25 cellular contexts compared by ENCODE assay signal in genomic region chr3:33196538-33196937, GRCh38. TPM values are rescaled to one million over a fixed set of nuclear protein-coding genes. Genes with fewer than 3 reads are reported as not detected.
DNase-seq lines count a peak whose midpoint lies in the region; ATAC-seq and TF ChIP-seq lines count a peak whose summit lies in the region.
"Had no signal": no experiment of that assay in that cellular context is flagged by ENCODE, and none has a peak within 500 bp of the region (broad histone marks: within the 10 kb centered on the region; RNA-seq: fewer than 3 reads in every experiment).

No MANE protein-coding gene starts in this region.

- H3K27ac Mint-ChIP-seq in Calu3 (ENCODE audit: unreplicated experiment): peak overlapping the region; percentile 50
- H3K27ac Mint-ChIP-seq: CD4-positive, CD25-positive, alpha-beta regulatory T cell; CD8-positive, alpha-beta memory T cell; HFFc6 had no signal

- BruUV-seq in Calu3 (replicated peaks; lab: Mats Ljungman, UMichigan): no TSS peak

- H3K36me3 Mint-ChIP-seq in Calu3 (ENCODE audit: insufficient read depth, unreplicated experiment): no peaks in the 10 kb centered on the region
- H3K36me3 Mint-ChIP-seq: CD4-positive, CD25-positive, alpha-beta regulatory T cell; CD8-positive, alpha-beta memory T cell had no signal

- peak overlapping the region; percentile 36 for H3K27ac ChIP-seq in 22Rv1
- H3K27ac ChIP-seq in coronary artery: no peak overlapping the region
- H3K27ac ChIP-seq: HL-60 had no signal

- ATAC-seq in left colon (peak; percentile 30), GM21447 (IDR thresholded peaks at IDR 0.05; ENCODE audit: unreplicated experiment) (no peak)
- ATAC-seq: GM12878, HCT116, K562 had no signal

- no peaks in the 10 kb centered on the region for H3K27me3 Mint-ChIP-seq in Calu3 (ENCODE audit: unreplicated experiment)
- H3K27me3 Mint-ChIP-seq: CD4-positive, CD25-positive, alpha-beta regulatory T cell had no signal

- CTCF ChIA-PET in Calu3 (lab: Charles Lee): interaction anchor here (1.1 kb wide), 1 partner anchor 176 kb away, joined by 3 read pairs; no protein-coding TSS in a partner anchor

- H3K9me3 Mint-ChIP-seq in Calu3 (ENCODE audit: low read depth, unreplicated experiment): peaks cover 2% of the 10 kb centered on the region
- H3K9me3 Mint-ChIP-seq: CD4-positive, CD25-positive, alpha-beta regulatory T cell; CD8-positive, alpha-beta memory T cell; HFFc6 had no signal

- DNase-seq in Calu3: no peak
- peak; percentile 65 for DNase-seq in SW480 (ENCODE audit: low spot score)
- no peak for DNase-seq in left colon
- no peak for DNase-seq in SHP77 (lab: John Stamatoyannopoulos, UW)
- DNase-seq in coronary artery (ENCODE audit: low spot score): no peak
- DNase-seq in NCI-H146 treated with DMSO at 0.1 percent for 48 hours (lab: John Stamatoyannopoulos, UW; ENCODE audit: unreplicated experiment): no peak
- DNase-seq: ACHN; BE2C; C1 segment of cervical spinal cord; CD4-positive, CD25-positive, alpha-beta regulatory T cell; CD8-positive, alpha-beta memory T cell; COR-L47; DMS153; DND-41; EL; GOT3; H7; HFFc6; IMR-90 had no signal

- intact Hi-C loops in Calu3 (cut with micrococcal nuclease; ENCODE audit: unreplicated experiment): no loop called here
- intact Hi-C loops in left colon (cut with DNase I, micrococcal nuclease): no loop called here

- TF ChIP-seq CTCF in 22Rv1 (IDR thresholded peaks at IDR 0.05): no peak
- TF ChIP-seq CTCF in Calu3 (IDR thresholded peaks at IDR 0.05; ENCODE audit: unreplicated experiment): no peak
- TF ChIP-seq CTCF in coronary artery (IDR thresholded peaks at IDR 0.05): no peak

- peaks cover 8% of the 10 kb centered on the region for H3K4me1 Mint-ChIP-seq in Calu3 (ENCODE audit: low read depth, unreplicated experiment)
- H3K4me1 Mint-ChIP-seq: CD4-positive, CD25-positive, alpha-beta regulatory T cell; CD8-positive, alpha-beta memory T cell had no signal

- H3K4me3 Mint-ChIP-seq in Calu3 (ENCODE audit: low read depth, unreplicated experiment): no peak overlapping the region
- H3K4me3 Mint-ChIP-seq: CD4-positive, CD25-positive, alpha-beta regulatory T cell; CD8-positive, alpha-beta memory T cell; HFFc6 had no signal

- no peak overlapping the region for H3K4me3 ChIP-seq in coronary artery
- H3K4me3 ChIP-seq: GM12878, K562 had no signal

RNA-seq across cellular contexts. Expression of gene SUSD5, which starts 22.1 kb away (rescaled TPM):
- total RNA-seq in Calu3 (2022) (0.21 and 0.93 TPM in 2 replicates), left colon (under 1 TPM; 0.37 to 0.89 TPM)
- total RNA-seq: CD4-positive, CD25-positive, alpha-beta regulatory T cell; CD8-positive, alpha-beta memory T cell; K562 had no signal
